Comparison of ENCODE assay signal across 21 cellular contexts in genomic region chr12:58966939-58967338, GRCh38. TPM values are rescaled to one million over a fixed set of nuclear protein-coding genes. Genes with fewer than 3 reads are reported as not detected.
DNase-seq lines count a peak whose midpoint lies in the region; ATAC-seq, FAIRE-seq and TF ChIP-seq lines count a peak whose summit lies in the region.
"Had no signal": no experiment of that assay in that cellular context is flagged by ENCODE, and none has a peak within 500 bp of the region (broad histone marks: within the 10 kb centered on the region; RNA-seq: fewer than 3 reads in every experiment).

No MANE protein-coding gene starts in this region.

- H3K4me3 ChIP-seq in ACC112 (ENCODE audit: low read depth, low read length) = peak overlapping the region; percentile 30; the same call in 1 of the 2 replicates
- no peak overlapping the region for H3K4me3 ChIP-seq in astrocyte of the spinal cord (ENCODE audit: low read depth, low read length)
- H3K4me3 ChIP-seq: adrenal gland, hepatocyte, ovary, skin epidermis had no signal

- peaks cover 13% of the 10 kb centered on the region for H3K4me1 ChIP-seq in ACC112 (ENCODE audit: control insufficient read depth, insufficient read depth, low read length, unreplicated experiment)
- H3K4me1 ChIP-seq in foreskin keratinocyte = no peaks in the 10 kb centered on the region
- H3K4me1 ChIP-seq: adrenal gland had no signal

- no peaks in the 10 kb centered on the region for H3K36me3 ChIP-seq in ACC112 (ENCODE audit: insufficient read depth, low read length)
- H3K36me3 ChIP-seq: adrenal gland, ovary had no signal

- TF ChIP-seq CTCF in astrocyte of the spinal cord (IDR thresholded peaks at IDR 0.05; ENCODE audit: low read depth, low read length) (no peak), foreskin keratinocyte (conservative IDR thresholded peaks at IDR 0.05) (no peak)

- in situ Hi-C loops in astrocyte of the spinal cord (cut with HindIII; ENCODE audit: low sequenced_read_pairs) = no loop called here

- H2AFZ ChIP-seq in ACC112 (ENCODE audit: low read length, unreplicated experiment) = peak overlapping the region; percentile 86
- H2AFZ ChIP-seq: hepatocyte had no signal

- H3K27me3 ChIP-seq in ACC112 (ENCODE audit: insufficient read depth, low read length) = no peaks in the 10 kb centered on the region
- no peaks in the 10 kb centered on the region for H3K27me3 ChIP-seq in foreskin keratinocyte
- H3K27me3 ChIP-seq: adrenal gland, hepatocyte, ovary had no signal

- ATAC-seq in foreskin keratinocyte = peak; percentile 26
- ATAC-seq: left cardiac atrium; stimulated activated effector memory CD8-positive, alpha-beta T cell treated with anti-CD3 and anti-CD28 coated beads, Interleukin-12 subunit alpha, Interleukin-12 subunit beta, amount 100 ng/mL, for 72 hours; T-cell had no signal

- no peaks in the 10 kb centered on the region for H3K79me2 ChIP-seq in ACC112 (ENCODE audit: control insufficient read depth, insufficient read depth, low read length, unreplicated experiment)
- H3K79me2 ChIP-seq: hepatocyte had no signal

- DNase-seq in HTR-8/SVneo (ENCODE audit: insufficient read length, low spot score) (no peak), astrocyte of the spinal cord (ENCODE audit: low read depth, low spot score) (peak; percentile 8), foreskin keratinocyte (no peak), LoVo (ENCODE audit: low spot score) (no peak), CD1c-positive myeloid dendritic cell (ENCODE audit: extremely low spot score) (no peak), SW 1271 (lab: John Stamatoyannopoulos, UW) (no peak), NOMO-1 (lab: John Stamatoyannopoulos, UW; ENCODE audit: unreplicated experiment in 2 of 2) (no peak)
- DNase-seq: activated B cell treated with CpG ODN at 0.5 μM for 24 hours, adrenal gland, left cardiac atrium, NCI-H526, ovary, RPMI8226, T-cell had no signal

- peak; percentile 33 for FAIRE-seq in HTR-8/SVneo (lab: Jason Lieb, UNC)
- FAIRE-seq: colon had no signal

- H3K27ac ChIP-seq in ACC112 (ENCODE audit: low read depth, low read length) (no peak overlapping the region), foreskin keratinocyte (no peak overlapping the region)
- H3K27ac ChIP-seq: adrenal gland, epithelial cell of prostate, hepatocyte, ovary, skin epidermis had no signal

RNA-seq across cellular contexts. Expression of gene LRIG3, which starts 46.6 kb away (rescaled TPM):
- 25.9 TPM in 2 replicates for total RNA-seq in foreskin keratinocyte
- polyA plus RNA-seq in foreskin keratinocyte = 4.8 and 6.6 TPM in 2 replicates
- total RNA-seq: activated B cell treated with CpG ODN at 0.5 μM for 24 hours; activated CD8-positive, alpha-beta memory T cell treated with anti-CD3 and anti-CD28 coated beads for 36 hours had no signal
